25 cellular contexts compared by ENCODE assay signal in genomic region chr2:240727439-240727838, GRCh38. TPM values are rescaled to one million over a fixed set of nuclear protein-coding genes. Genes with fewer than 3 reads are reported as not detected.
"Had no signal": no experiment of that assay in that cellular context is flagged by ENCODE, and none has a peak within 500 bp of the region (broad histone marks: within the 10 kb centered on the region; RNA-seq: fewer than 3 reads in every experiment).

No MANE protein-coding gene starts in this region.

- DNase-seq: IMR-90, Karpas-422, KG1, MG63, NCI-H1092 treated with DMSO at 0.1 percent for 48 hours, NCI-H1436, NCI-H187, NCI-H2029, NCI-H2081 treated with DMSO at 0.1 percent for 48 hours, NCI-H2171, NCI-H226, NCI-H446, NCI-H510A, NCI-H524 treated with DMSO at 0.1 percent for 48 hours, NCI-H69, NCI-H774, OCI-M1, PC-9, Peyer's patch, SHP77 treated with DMSO at 0.1 percent for 48 hours, SJCRH30 had no signal

- H2AFZ ChIP-seq: PC-9 had no signal

- H3K9me3 ChIP-seq: MG63, Peyer's patch, SJCRH30 had no signal

- ATAC-seq: Right ventricle myocardium inferior, SK-N-SH treated with all-trans-retinoic acid at 6 μM for 48 hours had no signal

- H3K4me3 ChIP-seq: MG63, PC-9, Peyer's patch, SJCRH30 had no signal

- H3K36me3 ChIP-seq: MG63, Peyer's patch, SJCRH30 had no signal

- H3K4me1 ChIP-seq: Peyer's patch had no signal

- H3K4me2 ChIP-seq: PC-9 had no signal

- H3K27ac ChIP-seq: PC-9, Peyer's patch, SJCRH30 had no signal

- H3K27me3 ChIP-seq: MG63, Peyer's patch, SJCRH30 had no signal

RNA-seq across cellular contexts. Expression of gene AQP12A, which starts 35.8 kb away (rescaled TPM):
- total RNA-seq: HT-29, IMR-90, PC-9, Right ventricle myocardium inferior, RPMI7951, SJCRH30 had no signal
- polyA plus RNA-seq: IMR-90 had no signal

RNA-seq across cellular contexts. Expression of gene AQP12B, which starts 44.8 kb away (rescaled TPM):
- total RNA-seq: HT-29, IMR-90, PC-9, Right ventricle myocardium inferior, RPMI7951, SJCRH30 had no signal
- polyA plus RNA-seq: IMR-90 had no signal
